Comparison of ENCODE assay signal across 8 cellular contexts in genomic region chr17:59846391-59847165, GRCh38. TPM values are rescaled to one million over a fixed set of nuclear protein-coding genes. Genes with fewer than 3 reads are reported as not detected.
A peak's percentile ranks its signal among the peaks of the same experiment; 100 is the strongest.
DNase-seq lines count a peak whose midpoint lies in the region; ATAC-seq and TF ChIP-seq lines count a peak whose summit lies in the region.

No MANE protein-coding gene starts in this region.

- WGBS in esophagus muscularis mucosa, result 22% methylated on average over 7 of the region's 7 CpGs

- peaks cover 89% of the 10 kb centered on the region for H3K4me1 Mint-ChIP-seq in CD14-positive monocyte

- H3K9me3 ChIP-seq in esophagus muscularis mucosa, result no peaks in the 10 kb centered on the region
- no peaks in the 10 kb centered on the region for H3K9me3 ChIP-seq in osteoblast (ENCODE audit: low read depth, low read length)

- peak; percentile 49 for ATAC-seq in GM18909 (IDR thresholded peaks at IDR 0.05; ENCODE audit: poor library complexity, unreplicated experiment)
- ATAC-seq in HG03565 (IDR thresholded peaks at IDR 0.05; ENCODE audit: unreplicated experiment), result peak; percentile 40
- ATAC-seq in HG03469 (IDR thresholded peaks at IDR 0.05; ENCODE audit: unreplicated experiment), result no peak

- peak overlapping the region; percentile 87 to 95 (median 91) for H3K27ac ChIP-seq in esophagus muscularis mucosa (replicated peaks in 1 of 4)
- H3K27ac ChIP-seq in osteoblast (ENCODE audit: low read depth, low read length), result peak overlapping the region; percentile 99

- H3K27me3 ChIP-seq in esophagus muscularis mucosa (no peaks in the 10 kb centered on the region), osteoblast (ENCODE audit: insufficient read depth, low read length) (no peaks in the 10 kb centered on the region)

- TF ChIP-seq EP300 in esophagus muscularis mucosa (IDR thresholded peaks at IDR 0.05), result no peak

- H3K4me2 ChIP-seq in osteoblast (ENCODE audit: insufficient read depth, low read length), result peak overlapping the region; percentile 70

- H4K20me1 ChIP-seq in osteoblast (ENCODE audit: insufficient read depth, low read length), result no peaks in the 10 kb centered on the region

- H3K4me1 ChIP-seq in esophagus muscularis mucosa (peaks cover 25 to 71% (median 66%) of the 10 kb centered on the region in 4 donors), osteoblast (ENCODE audit: insufficient read depth, low read length) (peaks cover 37% of the 10 kb centered on the region)

- H3K9me3 Mint-ChIP-seq in CD14-positive monocyte, result peaks cover 0 to 2% (median 0%) of the 10 kb centered on the region in 7 donors

- peaks cover 5 to 14% of the 10 kb centered on the region in 2 donors for H3K36me3 Mint-ChIP-seq in CD14-positive monocyte

- no peak overlapping the region for H2AFZ ChIP-seq in osteoblast (ENCODE audit: low read length)

- no peak for TF ChIP-seq POLR2A in esophagus muscularis mucosa (IDR thresholded peaks at IDR 0.05; ENCODE audit: low read depth)

- H3K27ac Mint-ChIP-seq in CD14-positive monocyte, result peak overlapping the region; percentile 85 to 100 (median 94)

- peaks cover 3% of the 10 kb centered on the region for H3K79me2 ChIP-seq in osteoblast (ENCODE audit: insufficient read depth, low read length)

- TF ChIP-seq CTCF in CD14-positive monocyte (IDR thresholded peaks at IDR 0.05) (no peak), esophagus muscularis mucosa (IDR thresholded peaks at IDR 0.05) (peak in 1 of 3 experiments; percentile 8), osteoblast (IDR thresholded peaks at IDR 0.05; ENCODE audit: extremely low read depth, low read depth, low read length) (no peak)

- H3K36me3 ChIP-seq in esophagus muscularis mucosa (peaks cover 0 to 8% (median 0%) of the 10 kb centered on the region in 4 donors), osteoblast (ENCODE audit: insufficient read depth, low read length) (no peaks in the 10 kb centered on the region)

- intact Hi-C loops in CD14-positive monocyte (cut with micrococcal nuclease), result loop anchor here in 1 of 2 donors (5.0 to 10.0 kb wide), 2 partner anchors 94 to 222 kb away; no protein-coding TSS in a partner anchor
- intact Hi-C loops in esophagus muscularis mucosa (cut with DNase I), result loop anchor here (5.0 kb wide), 1 partner anchor 59 kb away; no protein-coding TSS in a partner anchor

- peak overlapping the region in 3 of 4 donors; percentile 8 to 30 (median 11) for H3K4me3 ChIP-seq in esophagus muscularis mucosa
- peak overlapping the region; percentile 41 for H3K4me3 ChIP-seq in osteoblast (ENCODE audit: insufficient read depth, low read length)

- H3K4me3 Mint-ChIP-seq in CD14-positive monocyte, result no peak overlapping the region

- DNase-seq in CD14-positive monocyte (ENCODE audit: low spot score), result no peak
- peak; percentile 92 for DNase-seq in SW480 (ENCODE audit: low spot score)
- DNase-seq in esophagus muscularis mucosa (ENCODE audit: extremely low spot score), result peak; percentile 95
- DNase-seq in osteoblast (ENCODE audit: insufficient read length, low spot score, missing footprints), result peak; percentile 71
- DNase-seq in mesenteric fat pad (ENCODE audit: low spot score), result no peak

- peaks cover 0 to 2% (median 0%) of the 10 kb centered on the region in 3 donors for H3K27me3 Mint-ChIP-seq in CD14-positive monocyte (ENCODE audit: low read depth in 3 of 3)

RNA-seq across cellular contexts. Expression of gene TUBD1, which starts 46.2 kb away (rescaled TPM):
- 1 to 10 TPM; 2.9 to 7.3 TPM for polyA plus RNA-seq in CD14-positive monocyte
- 10 to 100 TPM in 1 of 4 donors, 1 to 10 TPM in 3; 5.6 to 10.4 (median 7.0) TPM for total RNA-seq in esophagus muscularis mucosa
- 4.0 and 4.4 TPM in 2 replicates for total RNA-seq in osteoblast
- 6.8 TPM for total RNA-seq in mesenteric fat pad

RNA-seq across cellular contexts. Expression of gene RPS6KB1, which starts 46.3 kb away (rescaled TPM):
- 10 to 100 TPM; 15.8 to 15.9 TPM for polyA plus RNA-seq in CD14-positive monocyte
- total RNA-seq in esophagus muscularis mucosa, result 10 to 100 TPM; 26.6 to 45.2 (median 33.4) TPM
- total RNA-seq in osteoblast, result 29.0 and 30.4 TPM in 2 replicates
- total RNA-seq in mesenteric fat pad, result 43.0 TPM

Comparison
In these comparisons a context has a peak if more than half of its experiments do, and no peak if none do; other contexts are left out.
1. DNase-seq: peak in SW480 (single experiment), esophagus muscularis mucosa (single experiment) and osteoblast (single experiment); none in CD14-positive monocyte (single experiment) and mesenteric fat pad (single experiment).